Comparison of ENCODE assay signal across 29 cellular contexts in genomic region chr1:81967957-81968356, GRCh38.
DNase-seq lines count a peak whose midpoint lies in the region; ATAC-seq and TF ChIP-seq lines count a peak whose summit lies in the region.
"Had no signal": no experiment of that assay in that cellular context is flagged by ENCODE, and none has a peak within 500 bp of the region (broad histone marks: within the 10 kb centered on the region; RNA-seq: fewer than 3 reads in every experiment).

No MANE protein-coding gene starts in this region.

- CTCF ChIA-PET in WTC11 (lab: Charles Lee), result no interaction called here
- CTCF ChIA-PET in activated naive CD4-positive, alpha-beta T cell treated with anti-CD3 and anti-CD28 coated beads for 36 hours (lab: Charles Lee), result no interaction called here

- peak overlapping the region; percentile 80 for H3K27ac Mint-ChIP-seq in WTC11
- no peak overlapping the region for H3K27ac Mint-ChIP-seq in activated naive CD4-positive, alpha-beta T cell treated with anti-CD3 and anti-CD28 coated beads for 36 hours
- H3K27ac Mint-ChIP-seq: activated CD4-positive, alpha-beta T cell treated with anti-CD3 and anti-CD28 coated beads for 36 hours; activated CD8-positive, alpha-beta T cell treated with anti-CD3 and anti-CD28 coated beads for 36 hours; T-helper 2 cell treated with Interferon-gamma antibody and Interleukin-4, amounts not matched to agents 5 μg/mL and 100 μg/mL, for 36 hours had no signal

- TF ChIP-seq CTCF in WTC11 (IDR thresholded peaks at IDR 0.05), result no peak

- ATAC-seq in WTC11 (no peak), GM21526 (IDR thresholded peaks at IDR 0.05; ENCODE audit: low FRiP score, unreplicated experiment) (no peak)
- ATAC-seq: activated CD4-positive, alpha-beta T cell treated with anti-CD3 and anti-CD28 coated beads for 36 hours; activated CD8-positive, alpha-beta T cell treated with anti-CD3 and anti-CD28 coated beads for 36 hours; body of pancreas; foreskin keratinocyte; left ventricle myocardium superior had no signal

- H3K4me3 Mint-ChIP-seq in WTC11, result no peak overlapping the region
- no peak overlapping the region for H3K4me3 Mint-ChIP-seq in activated naive CD4-positive, alpha-beta T cell treated with anti-CD3 and anti-CD28 coated beads for 36 hours
- H3K4me3 Mint-ChIP-seq: activated CD4-positive, alpha-beta T cell treated with anti-CD3 and anti-CD28 coated beads for 36 hours; activated CD8-positive, alpha-beta T cell treated with anti-CD3 and anti-CD28 coated beads for 36 hours; neural crest cell; T-helper 2 cell treated with Interferon-gamma antibody and Interleukin-4, amounts not matched to agents 5 μg/mL and 100 μg/mL, for 36 hours had no signal

- DNase-seq in DMS153 (lab: John Stamatoyannopoulos, UW), result peak; percentile 58
- DNase-seq in NCI-H1105 (lab: John Stamatoyannopoulos, UW), result peak; percentile 44
- peak; percentile 87 for DNase-seq in NCI-H2107 treated with DMSO at 0.1 percent for 48 hours (lab: John Stamatoyannopoulos, UW; ENCODE audit: unreplicated experiment)
- no peak for DNase-seq in WTC11 (ENCODE audit: low spot score)
- no peak for DNase-seq in activated naive CD4-positive, alpha-beta T cell treated with anti-CD3 and anti-CD28 coated beads for 36 hours
- DNase-seq in stimulated activated CD4-positive, alpha-beta T cell treated with anti-CD3 and anti-CD28 coated beads, Interleukin-2, amount 100 ng/mL, for 24 hours, result no peak
- no peak for DNase-seq in SHP77 (lab: John Stamatoyannopoulos, UW)
- DNase-seq: activated CD4-positive, alpha-beta T cell treated with anti-CD3 and anti-CD28 coated beads for 36 hours; activated CD8-positive, alpha-beta T cell treated with anti-CD3 and anti-CD28 coated beads for 36 hours; activated naive CD4-positive, alpha-beta T cell treated with anti-CD3 and anti-CD28 coated beads, Interleukin-2, amount 50 U/mL, for 16 hours; body of pancreas; Calu3; dermis blood vessel endothelial cell; foreskin keratinocyte; GOT3; head of caudate nucleus; kidney; left ventricle myocardium superior; mesendoderm; NCI-H2081 treated with DMSO at 0.1 percent for 48 hours; NCI-H524 treated with DMSO at 0.1 percent for 48 hours; SIG-M5; sigmoid colon; stimulated activated CD4-positive, alpha-beta T cell treated with anti-CD3 and anti-CD28 coated beads, Interleukin-12 subunit alpha, Interleukin-12 subunit beta, amount 100 ng/mL, for 4 hours; stimulated activated CD4-positive, alpha-beta T cell treated with anti-CD3 and anti-CD28 coated beads, Interleukin-4, amount 100 ng/mL, for 4 hours; upper lobe of left lung had no signal

- H3K4me1 Mint-ChIP-seq in WTC11, result peaks cover 46% of the 10 kb centered on the region
- H3K4me1 Mint-ChIP-seq in activated naive CD4-positive, alpha-beta T cell treated with anti-CD3 and anti-CD28 coated beads for 36 hours (ENCODE audit: low read depth), result no peaks in the 10 kb centered on the region
- H3K4me1 Mint-ChIP-seq: activated CD4-positive, alpha-beta T cell treated with anti-CD3 and anti-CD28 coated beads for 36 hours had no signal

- H3K27me3 Mint-ChIP-seq in WTC11 (ENCODE audit: low read depth), result no peaks in the 10 kb centered on the region
- H3K27me3 Mint-ChIP-seq in activated naive CD4-positive, alpha-beta T cell treated with anti-CD3 and anti-CD28 coated beads for 36 hours (ENCODE audit: low read depth), result no peaks in the 10 kb centered on the region
- H3K27me3 Mint-ChIP-seq: activated CD4-positive, alpha-beta T cell treated with anti-CD3 and anti-CD28 coated beads for 36 hours; activated CD8-positive, alpha-beta T cell treated with anti-CD3 and anti-CD28 coated beads for 36 hours had no signal

- no peaks in the 10 kb centered on the region for H3K9me3 Mint-ChIP-seq in WTC11
- no peaks in the 10 kb centered on the region for H3K9me3 Mint-ChIP-seq in activated naive CD4-positive, alpha-beta T cell treated with anti-CD3 and anti-CD28 coated beads for 36 hours
- H3K9me3 Mint-ChIP-seq: neural crest cell; T-helper 2 cell treated with Interferon-gamma antibody and Interleukin-4, amounts not matched to agents 5 μg/mL and 100 μg/mL, for 36 hours had no signal

- POLR2A ChIA-PET in WTC11 (lab: Charles Lee), result no interaction called here

- intact Hi-C loops in activated naive CD4-positive, alpha-beta T cell treated with anti-CD3 and anti-CD28 coated beads for 36 hours (cut with micrococcal nuclease), result no loop called here

- H3K36me3 Mint-ChIP-seq in WTC11, result peaks cover 39% of the 10 kb centered on the region
- H3K36me3 Mint-ChIP-seq in activated naive CD4-positive, alpha-beta T cell treated with anti-CD3 and anti-CD28 coated beads for 36 hours (ENCODE audit: low read depth), result no peaks in the 10 kb centered on the region

TF ChIP-seq in WTC11, 78 proteins besides CTCF, POLR2A, EP300 and RAD21 (continues in another document):
- no peak for TF ChIP-seq MLX (CRISPR knock-in tag; IDR thresholded peaks at IDR 0.05)
- no peak for TF ChIP-seq ZNF121 (CRISPR knock-in tag; IDR thresholded peaks at IDR 0.05)
- TF ChIP-seq ERG (CRISPR knock-in tag; IDR thresholded peaks at IDR 0.05), result no peak
- no peak for TF ChIP-seq HMGA2 (CRISPR knock-in tag; IDR thresholded peaks at IDR 0.05)
- TF ChIP-seq EMX1 (CRISPR knock-in tag; IDR thresholded peaks at IDR 0.05), result no peak
- TF ChIP-seq AR (CRISPR knock-in tag; IDR thresholded peaks at IDR 0.05), result no peak
- no peak for TF ChIP-seq E2F5 (CRISPR knock-in tag; IDR thresholded peaks at IDR 0.05)
- TF ChIP-seq USF2 (CRISPR knock-in tag; IDR thresholded peaks at IDR 0.05), result no peak
- no peak for TF ChIP-seq ATF2 (CRISPR knock-in tag; IDR thresholded peaks at IDR 0.05; ENCODE audit: borderline replicate concordance, low read depth)
- no peak for TF ChIP-seq CBFB (CRISPR knock-in tag; IDR thresholded peaks at IDR 0.05; ENCODE audit: low read depth)

Comparison
In these comparisons a context has a peak if more than half of its experiments do, and no peak if none do; other contexts are left out.
1. DNase-seq: peak in DMS153 (single experiment), NCI-H1105 (single experiment) and NCI-H2107 treated with DMSO at 0.1 percent for 48 hours (single experiment); none in WTC11 (single experiment), activated naive CD4-positive, alpha-beta T cell treated with anti-CD3 and anti-CD28 coated beads for 36 hours (single experiment), stimulated activated CD4-positive, alpha-beta T cell treated with anti-CD3 and anti-CD28 coated beads, Interleukin-2, amount 100 ng/mL, for 24 hours (0 of 2) and SHP77 (0 of 2).